Comparison of ENCODE assay signal across 11 cellular contexts in genomic region chr10:90418869-90419652, GRCh38.
DNase-seq lines count a peak whose midpoint lies in the region; TF ChIP-seq lines count a peak whose summit lies in the region.
"Had no signal": no experiment of that assay in that cellular context is flagged by ENCODE, and none has a peak within 500 bp of the region (broad histone marks: within the 10 kb centered on the region; RNA-seq: fewer than 3 reads in every experiment).

No MANE protein-coding gene starts in this region.

- H3K4me1 ChIP-seq in PC-9 (replicated peaks; ENCODE audit: insufficient read depth), result peaks cover 12% of the 10 kb centered on the region; the same call in 1 of the 2 replicates
- H3K4me1 ChIP-seq in CD4-positive, alpha-beta memory T cell (ENCODE audit: insufficient read depth, low read length), result no peaks in the 10 kb centered on the region

- POLR2A ChIA-PET in PC-9 (lab: Charles Lee; ENCODE audit: unreplicated experiment), result interaction anchor here (0.6 kb wide), 1 partner anchor 551 kb away, joined by 3 read pairs; no protein-coding TSS in a partner anchor
- POLR2A ChIA-PET in CD4-positive, alpha-beta memory T cell (lab: Charles Lee; ENCODE audit: partially characterized antibody), result no interaction called here

- H3F3A ChIP-seq in PC-9 (ENCODE audit: insufficient read depth, low read depth), result peaks cover 6% of the 10 kb centered on the region; the same call in 1 of the 2 replicates

- H3K27me3 Mint-ChIP-seq in CD4-positive, alpha-beta memory T cell, result no peaks in the 10 kb centered on the region

- H3K9me2 ChIP-seq in PC-9 (ENCODE audit: insufficient read depth), result no peaks in the 10 kb centered on the region

- CTCF ChIA-PET in PC-9 (lab: Charles Lee), result interaction anchor here (0.7 kb wide), 1 partner anchor 376 kb away, joined by 4 read pairs; no protein-coding TSS in a partner anchor
- CTCF ChIA-PET in CD4-positive, alpha-beta memory T cell (lab: Charles Lee; ENCODE audit: partially characterized antibody), result no interaction called here

- H3K27ac ChIP-seq in PC-9 (no peak overlapping the region), epithelial cell of prostate (peak overlapping the region; percentile 79)
- H3K27ac ChIP-seq in CD4-positive, alpha-beta memory T cell (ENCODE audit: low read depth, low read length), result no peak overlapping the region

- H3K36me3 Mint-ChIP-seq in CD4-positive, alpha-beta memory T cell, result no peaks in the 10 kb centered on the region

- H3K36me3 ChIP-seq in PC-9 (ENCODE audit: low read depth), result no peaks in the 10 kb centered on the region
- H3K36me3 ChIP-seq in CD4-positive, alpha-beta memory T cell (ENCODE audit: insufficient read depth, low read length), result no peaks in the 10 kb centered on the region

- H3K9me3 ChIP-seq in PC-9 (ENCODE audit: insufficient read depth, low read depth), result no peaks in the 10 kb centered on the region
- no peaks in the 10 kb centered on the region for H3K9me3 ChIP-seq in CD4-positive, alpha-beta memory T cell (ENCODE audit: control insufficient read depth in 1 of 2, low read length in 2 of 2)

- no peak overlapping the region for H3K4me3 ChIP-seq in PC-9
- H3K4me3 ChIP-seq in CD4-positive, alpha-beta memory T cell (ENCODE audit: low read length in 2 of 2), result no peak overlapping the region

- no peaks in the 10 kb centered on the region for H3K27me3 ChIP-seq in PC-9 (ENCODE audit: insufficient read depth, low read depth)
- no peaks in the 10 kb centered on the region for H3K27me3 ChIP-seq in CD4-positive, alpha-beta memory T cell (ENCODE audit: insufficient read depth, low read length)

- no peaks in the 10 kb centered on the region for H4K20me1 ChIP-seq in PC-9 (ENCODE audit: insufficient read depth)

- no peak overlapping the region for H3K4me2 ChIP-seq in PC-9

- intact Hi-C loops in PC-9 (cut with micrococcal nuclease; ENCODE audit: unreplicated experiment), result no loop called here
- intact Hi-C loops in CD4-positive, alpha-beta memory T cell (cut with micrococcal nuclease), result no loop called here

- no peaks in the 10 kb centered on the region for H3K4me1 Mint-ChIP-seq in CD4-positive, alpha-beta memory T cell

- TF ChIP-seq CTCF in PC-9 (conservative IDR thresholded peaks at IDR 0.05), result no peak

- peak; percentile 89 for DNase-seq in EH (ENCODE audit: low read depth)
- peak; percentile 25 to 54 for DNase-seq in PC-9
- peak; percentile 90 for DNase-seq in epithelial cell of prostate (ENCODE audit: low read depth, low spot score)
- DNase-seq in non-pigmented ciliary epithelial cell (ENCODE audit: low read depth), result peak; percentile 90
- no peak for DNase-seq in stimulated activated CD4-positive, alpha-beta T cell treated with anti-CD3 and anti-CD28 coated beads, Interleukin-15, amount 100 ng/mL, for 24 hours
- no peak for DNase-seq in NCI-H1092 (lab: John Stamatoyannopoulos, UW)
- no peak for DNase-seq in CD4-positive, alpha-beta memory T cell
- DNase-seq in GF-D8 (lab: John Stamatoyannopoulos, UW), result no peak
- DNase-seq: hippocampal formation, NCI-H2107 had no signal

- no peak overlapping the region for H2AFZ ChIP-seq in PC-9

- H3K4me3 Mint-ChIP-seq in CD4-positive, alpha-beta memory T cell, result no peak overlapping the region
- H3K4me3 Mint-ChIP-seq: WTC11 had no signal

- H3K9me3 Mint-ChIP-seq in CD4-positive, alpha-beta memory T cell, result peaks cover 0 to 6% (median 0%) of the 10 kb centered on the region in 8 donors

- no peaks in the 10 kb centered on the region for H3K79me2 ChIP-seq in PC-9 (ENCODE audit: low read depth)

- no peak overlapping the region for H3K27ac Mint-ChIP-seq in CD4-positive, alpha-beta memory T cell
- H3K27ac Mint-ChIP-seq: WTC11 had no signal

- BruUV-seq in PC-9 (replicated peaks; lab: Mats Ljungman, UMichigan), result no TSS peak

Comparison
In these comparisons a context has a peak if more than half of its experiments do, and no peak if none do; other contexts are left out.
1. DNase-seq: peak in EH (single experiment), PC-9 (2 of 2), epithelial cell of prostate (single experiment) and non-pigmented ciliary epithelial cell (single experiment); none in stimulated activated CD4-positive, alpha-beta T cell treated with anti-CD3 and anti-CD28 coated beads, Interleukin-15, amount 100 ng/mL, for 24 hours (single experiment), NCI-H1092 (single experiment), CD4-positive, alpha-beta memory T cell (0 of 5) and GF-D8 (single experiment).